Comparison of ENCODE assay signal across 7 cellular contexts in genomic region chr2:232315049-232315922, GRCh38.
A peak's percentile ranks its signal among the peaks of the same experiment; 100 is the strongest.
DNase-seq lines count a peak whose midpoint lies in the region; ATAC-seq and TF ChIP-seq lines count a peak whose summit lies in the region.

No MANE protein-coding gene starts in this region.

- H3K4me3 Mint-ChIP-seq in WTC11 (no peak overlapping the region), chondrocyte (ENCODE audit: unreplicated experiment) (no peak overlapping the region)
- H3K4me3 Mint-ChIP-seq in stimulated activated memory B cell treated with anti-CD40 and anti-IgM and Interleukin-4, amounts not matched to agents 10 μg/mL and 1 μg/mL and 100 μg/mL, for 72 hours = no peak overlapping the region

- POLR2A ChIA-PET in WTC11 (lab: Charles Lee) = no interaction called here

- H3K4me1 Mint-ChIP-seq in WTC11 = no peaks in the 10 kb centered on the region
- peaks cover 11% of the 10 kb centered on the region for H3K4me1 Mint-ChIP-seq in chondrocyte (ENCODE audit: low read depth)
- H3K4me1 Mint-ChIP-seq in stimulated activated memory B cell treated with anti-CD40 and anti-IgM and Interleukin-4, amounts not matched to agents 10 μg/mL and 1 μg/mL and 100 μg/mL, for 72 hours = peaks cover 26% of the 10 kb centered on the region

- peak; percentile 60 for ATAC-seq in GM19324 (IDR thresholded peaks at IDR 0.05; ENCODE audit: low FRiP score, unreplicated experiment)
- ATAC-seq in HG03439 (IDR thresholded peaks at IDR 0.05; ENCODE audit: unreplicated experiment) = peak; percentile 65
- ATAC-seq in WTC11 = peak; percentile 16; the same call in 1 of the 2 replicates
- ATAC-seq in stimulated activated memory B cell treated with anti-CD40 and anti-IgM and Interleukin-4, amounts not matched to agents 10 μg/mL and 1 μg/mL and 100 μg/mL, for 72 hours = peak; percentile 95

- H3K9me3 Mint-ChIP-seq in WTC11 (peaks cover 33% of the 10 kb centered on the region), chondrocyte (ENCODE audit: low read depth) (peaks cover 19% of the 10 kb centered on the region)
- peaks cover 11% of the 10 kb centered on the region for H3K9me3 Mint-ChIP-seq in stimulated activated memory B cell treated with anti-CD40 and anti-IgM and Interleukin-4, amounts not matched to agents 10 μg/mL and 1 μg/mL and 100 μg/mL, for 72 hours

- DNase-seq in WTC11 (ENCODE audit: low spot score) (no peak), chondrocyte (ENCODE audit: low spot score) (no peak), mucosa of gallbladder (ENCODE audit: low spot score) (peak; percentile 69), COR-L47 (lab: John Stamatoyannopoulos, UW) (no peak)

- TF ChIP-seq CTCF in WTC11 (IDR thresholded peaks at IDR 0.05) = no peak
- TF ChIP-seq CTCF in chondrocyte (IDR thresholded peaks at IDR 0.05) = peak; percentile 22

- H3K36me3 Mint-ChIP-seq in WTC11 (peaks cover 24% of the 10 kb centered on the region), chondrocyte (ENCODE audit: low read depth) (peaks cover 14% of the 10 kb centered on the region)
- H3K36me3 Mint-ChIP-seq in stimulated activated memory B cell treated with anti-CD40 and anti-IgM and Interleukin-4, amounts not matched to agents 10 μg/mL and 1 μg/mL and 100 μg/mL, for 72 hours = peaks cover 38% of the 10 kb centered on the region

- H3K27ac Mint-ChIP-seq in WTC11 (no peak overlapping the region), chondrocyte (ENCODE audit: unreplicated experiment) (peak overlapping the region; percentile 23)
- peak overlapping the region; percentile 69 for H3K27ac Mint-ChIP-seq in stimulated activated memory B cell treated with anti-CD40 and anti-IgM and Interleukin-4, amounts not matched to agents 10 μg/mL and 1 μg/mL and 100 μg/mL, for 72 hours

- CTCF ChIA-PET in WTC11 (lab: Charles Lee) = interaction anchor here (0.6 to 2.7 kb wide), 5 partner anchors 10 to 390 kb away, joined by 3 to 12 read pairs (median 3); no protein-coding TSS in a partner anchor

- no peaks in the 10 kb centered on the region for H3K27me3 Mint-ChIP-seq in WTC11 (ENCODE audit: low read depth)
- H3K27me3 Mint-ChIP-seq in chondrocyte (ENCODE audit: low read depth) = no peaks in the 10 kb centered on the region
- H3K27me3 Mint-ChIP-seq in stimulated activated memory B cell treated with anti-CD40 and anti-IgM and Interleukin-4, amounts not matched to agents 10 μg/mL and 1 μg/mL and 100 μg/mL, for 72 hours = no peaks in the 10 kb centered on the region

TF ChIP-seq in WTC11, 78 proteins besides CTCF, POLR2A, EP300 and RAD21:
- TF ChIP-seq, protein P1, sequence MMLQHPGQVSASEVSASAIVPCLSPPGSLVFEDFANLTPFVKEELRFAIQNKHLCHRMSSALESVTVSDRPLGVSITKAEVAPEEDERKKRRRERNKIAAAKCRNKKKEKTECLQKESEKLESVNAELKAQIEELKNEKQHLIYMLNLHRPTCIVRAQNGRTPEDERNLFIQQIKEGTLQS (CRISPR knock-in tag; conservative IDR thresholded peaks at IDR 0.05) = no peak
- no peak for TF ChIP-seq ZNF416 (CRISPR knock-in tag; IDR thresholded peaks at IDR 0.05)
- TF ChIP-seq ZNF263 (CRISPR knock-in tag; IDR thresholded peaks at IDR 0.05; ENCODE audit: low read depth) = no peak
- TF ChIP-seq IRF2 (CRISPR knock-in tag; IDR thresholded peaks at IDR 0.05; ENCODE audit: borderline replicate concordance, low read depth) = no peak
- no peak for TF ChIP-seq ZNF396 (CRISPR knock-in tag; IDR thresholded peaks at IDR 0.05; ENCODE audit: borderline replicate concordance)
- TF ChIP-seq, protein P2, sequence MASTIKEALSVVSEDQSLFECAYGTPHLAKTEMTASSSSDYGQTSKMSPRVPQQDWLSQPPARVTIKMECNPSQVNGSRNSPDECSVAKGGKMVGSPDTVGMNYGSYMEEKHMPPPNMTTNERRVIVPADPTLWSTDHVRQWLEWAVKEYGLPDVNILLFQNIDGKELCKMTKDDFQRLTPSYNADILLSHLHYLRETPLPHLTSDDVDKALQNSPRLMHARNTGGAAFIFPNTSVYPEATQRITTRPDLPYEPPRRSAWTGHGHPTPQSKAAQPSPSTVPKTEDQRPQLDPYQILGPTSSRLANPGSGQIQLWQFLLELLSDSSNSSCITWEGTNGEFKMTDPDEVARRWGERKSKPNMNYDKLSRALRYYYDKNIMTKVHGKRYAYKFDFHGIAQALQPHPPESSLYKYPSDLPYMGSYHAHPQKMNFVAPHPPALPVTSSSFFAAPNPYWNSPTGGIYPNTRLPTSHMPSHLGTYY (CRISPR knock-in tag; IDR thresholded peaks at IDR 0.05) = no peak
- no peak for TF ChIP-seq FOXJ3 (CRISPR knock-in tag; IDR thresholded peaks at IDR 0.05; ENCODE audit: borderline replicate concordance)
- no peak for TF ChIP-seq ESRRA (CRISPR knock-in tag; IDR thresholded peaks at IDR 0.05; ENCODE audit: borderline replicate concordance)
- no peak for TF ChIP-seq ZNF138 (CRISPR knock-in tag; conservative IDR thresholded peaks at IDR 0.05)

Comparison
In these comparisons a context has a peak if more than half of its experiments do, and no peak if none do; other contexts are left out.
1. ATAC-seq: peak in every context shown above with its lines; median percentile 95 in stimulated activated memory B cell treated with anti-CD40 and anti-IgM and Interleukin-4, amounts not matched to agents 10 μg/mL and 1 μg/mL and 100 μg/mL, for 72 hours; 65 in HG03439; 60 in GM19324; 16 in WTC11.